ENCODE assay signal across 25 cellular contexts in the genomic region with DNA sequence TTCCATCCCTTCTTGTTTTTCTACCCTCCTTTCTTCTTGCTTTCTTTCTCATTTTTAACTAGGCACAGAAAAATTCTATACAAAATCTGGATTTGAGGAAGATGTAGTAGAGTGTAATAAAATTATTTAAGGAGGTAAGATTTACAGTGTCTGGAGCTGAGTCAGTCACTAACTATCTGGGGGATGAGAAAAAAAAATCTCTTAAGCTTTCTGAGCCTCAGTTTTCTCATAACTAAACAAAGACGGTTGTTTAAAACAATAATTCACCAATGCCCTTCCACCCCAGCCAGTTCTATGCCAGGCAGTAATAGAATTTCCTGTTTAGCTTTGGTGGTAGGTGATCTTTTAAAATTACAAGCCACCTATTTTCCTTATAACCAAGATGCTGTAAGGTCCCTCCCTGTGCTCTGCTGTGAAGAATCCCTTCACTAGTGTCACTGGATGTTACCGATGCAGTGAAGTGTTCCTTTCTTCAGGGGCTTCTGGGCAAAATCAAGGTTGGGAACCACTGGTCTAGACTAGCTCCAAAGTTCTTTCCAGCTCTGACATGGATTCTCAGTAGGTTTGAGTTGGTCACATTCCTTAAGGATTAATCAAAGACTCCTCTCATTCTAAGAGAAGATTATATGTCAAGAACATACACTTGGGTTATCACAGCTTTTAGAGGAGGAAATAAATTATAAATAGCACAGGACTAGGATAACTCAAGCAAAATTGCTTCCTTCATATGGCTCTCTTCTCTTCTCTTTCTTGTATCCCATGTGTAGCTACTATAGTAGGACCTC.
DNase-seq lines count a peak whose midpoint lies in the region; ATAC-seq lines count a peak whose summit lies in the region.
"Had no signal": no experiment of that assay in that cellular context is flagged by ENCODE, and none has a peak within 500 bp of the region (broad histone marks: within the 10 kb centered on the region; RNA-seq: fewer than 3 reads in every experiment).

No MANE protein-coding gene starts in this region.

- H3K27ac ChIP-seq in CD4-positive, alpha-beta memory T cell (ENCODE audit: low read depth, low read length), result no peak overlapping the region
- H3K27ac ChIP-seq: 22Rv1, BLaER1, esophagus squamous epithelium, left ventricle myocardium inferior, skin epidermis, thyroid gland had no signal

- no peaks in the 10 kb centered on the region for H3K36me3 Mint-ChIP-seq in CD4-positive, alpha-beta memory T cell

- POLR2A ChIA-PET in CD4-positive, alpha-beta memory T cell (lab: Charles Lee; ENCODE audit: partially characterized antibody), result no interaction called here

- no peak for ATAC-seq in GM21447 (IDR thresholded peaks at IDR 0.05; ENCODE audit: unreplicated experiment)
- ATAC-seq: activated naive CD8-positive, alpha-beta T cell treated with anti-CD3 and anti-CD28 coated beads, Interleukin-2, amount 50 U/mL, for 24 hours; K562; T-helper 17 cell had no signal

- peaks cover 0 to 23% (median 7%) of the 10 kb centered on the region in 8 donors for H3K9me3 Mint-ChIP-seq in CD4-positive, alpha-beta memory T cell
- H3K9me3 Mint-ChIP-seq: nephron had no signal

- H3K27ac Mint-ChIP-seq in CD4-positive, alpha-beta memory T cell, result no peak overlapping the region
- H3K27ac Mint-ChIP-seq: activated naive CD8-positive, alpha-beta T cell treated with anti-CD3 and anti-CD28 coated beads, Interleukin-2, amount 50 U/mL, for 24 hours; nephron; progenitor cell of endocrine pancreas; T-helper 17 cell had no signal

- H3K36me3 ChIP-seq in adipocyte (ENCODE audit: control insufficient read depth, insufficient read depth, low read length, severe bottlenecking), result no peaks in the 10 kb centered on the region
- H3K36me3 ChIP-seq in CD4-positive, alpha-beta memory T cell (ENCODE audit: insufficient read depth, low read length), result no peaks in the 10 kb centered on the region
- H3K36me3 ChIP-seq: BLaER1, esophagus squamous epithelium, left ventricle myocardium inferior, thyroid gland had no signal

- no peak overlapping the region for H3K4me3 ChIP-seq in adipocyte (ENCODE audit: low read length)
- H3K4me3 ChIP-seq in CD4-positive, alpha-beta memory T cell (ENCODE audit: low read length in 2 of 2), result no peak overlapping the region
- H3K4me3 ChIP-seq: BLaER1, esophagus squamous epithelium, K562, left ventricle myocardium inferior, skin epidermis, thyroid gland had no signal

- CTCF ChIA-PET in CD4-positive, alpha-beta memory T cell (lab: Charles Lee; ENCODE audit: partially characterized antibody), result no interaction called here

- H3K4me1 ChIP-seq in adipocyte (ENCODE audit: control insufficient read depth, insufficient read depth, low read length), result no peaks in the 10 kb centered on the region
- H3K4me1 ChIP-seq in CD4-positive, alpha-beta memory T cell (ENCODE audit: insufficient read depth, low read length), result no peaks in the 10 kb centered on the region
- H3K4me1 ChIP-seq: BLaER1, esophagus squamous epithelium, left ventricle myocardium inferior, thyroid gland had no signal

- intact Hi-C loops in CD4-positive, alpha-beta memory T cell (cut with micrococcal nuclease), result no loop called here

- H3K27me3 Mint-ChIP-seq in CD4-positive, alpha-beta memory T cell, result no peaks in the 10 kb centered on the region
- H3K27me3 Mint-ChIP-seq: activated naive CD8-positive, alpha-beta T cell treated with anti-CD3 and anti-CD28 coated beads, Interleukin-2, amount 50 U/mL, for 24 hours; T-helper 17 cell had no signal

- peak; percentile 52 for DNase-seq in A172 (ENCODE audit: low spot score)
- peak; percentile 14 for DNase-seq in HS-5 (ENCODE audit: low read depth)
- peak; percentile 8 for DNase-seq in adipocyte (ENCODE audit: low read depth)
- DNase-seq in kidney glomerular epithelial cell (lab: John Stamatoyannopoulos, UW), result peak; percentile 91
- no peak for DNase-seq in NCI-H526 (lab: John Stamatoyannopoulos, UW)
- no peak for DNase-seq in NCI-H446 (lab: John Stamatoyannopoulos, UW)
- no peak for DNase-seq in CD4-positive, alpha-beta memory T cell
- DNase-seq: activated CD4-positive, alpha-beta T cell treated with anti-CD3 and anti-CD28 coated beads, Interleukin-2, amount 50 U/mL, for 4 hours; activated effector memory CD4-positive, alpha-beta T cell treated with Interleukin-2 at 50 U/mL for 16 hours; activated naive CD8-positive, alpha-beta T cell treated with anti-CD3 and anti-CD28 coated beads, Interleukin-2, amount 50 U/mL, for 24 hours; Calu3; central memory CD4-positive, alpha-beta T cell; esophagus squamous epithelium; left ventricle myocardium inferior; NCI-H1694; stimulated activated naive CD4-positive, alpha-beta T cell; T-helper 17 cell; thyroid gland had no signal

- no peak overlapping the region for H3K4me3 Mint-ChIP-seq in CD4-positive, alpha-beta memory T cell
- H3K4me3 Mint-ChIP-seq: activated naive CD8-positive, alpha-beta T cell treated with anti-CD3 and anti-CD28 coated beads, Interleukin-2, amount 50 U/mL, for 24 hours; nephron; T-helper 17 cell had no signal

- H3K9me3 ChIP-seq in adipocyte (ENCODE audit: control insufficient read depth, low read length), result no peaks in the 10 kb centered on the region
- H3K9me3 ChIP-seq in CD4-positive, alpha-beta memory T cell (ENCODE audit: control insufficient read depth in 1 of 2, low read length in 2 of 2), result no peaks in the 10 kb centered on the region
- H3K9me3 ChIP-seq: BLaER1, esophagus squamous epithelium, left ventricle myocardium inferior, thyroid gland had no signal

- H3K4me1 Mint-ChIP-seq in CD4-positive, alpha-beta memory T cell, result no peaks in the 10 kb centered on the region
- H3K4me1 Mint-ChIP-seq: activated naive CD8-positive, alpha-beta T cell treated with anti-CD3 and anti-CD28 coated beads, Interleukin-2, amount 50 U/mL, for 24 hours; nephron; T-helper 17 cell had no signal

- no peak overlapping the region for H3K9ac ChIP-seq in adipocyte (ENCODE audit: low read length)
- H3K9ac ChIP-seq: BLaER1 had no signal

- H3K27me3 ChIP-seq in adipocyte (replicated peaks; ENCODE audit: control insufficient read depth, insufficient read depth, low read length), result peaks cover 4% of the 10 kb centered on the region
- no peaks in the 10 kb centered on the region for H3K27me3 ChIP-seq in CD4-positive, alpha-beta memory T cell (ENCODE audit: insufficient read depth, low read length)
- H3K27me3 ChIP-seq: BLaER1, esophagus squamous epithelium, thyroid gland had no signal

Comparison
In these comparisons a context has a peak if more than half of its experiments do, and no peak if none do; other contexts are left out.
1. DNase-seq: peak in A172 (single experiment), HS-5 (single experiment), adipocyte (single experiment) and kidney glomerular epithelial cell (single experiment); none in NCI-H526 (0 of 2), NCI-H446 (0 of 2) and CD4-positive, alpha-beta memory T cell (0 of 5).